Comparison of ENCODE assay signal across 8 cellular contexts in genomic region chr3:95705786-95706418, GRCh38.
DNase-seq lines count a peak whose midpoint lies in the region; ATAC-seq and TF ChIP-seq lines count a peak whose summit lies in the region.

No MANE protein-coding gene starts in this region.

- CTCF ChIA-PET in activated naive CD4-positive, alpha-beta T cell treated with anti-CD3 and anti-CD28 coated beads for 36 hours (lab: Charles Lee) = no interaction called here
- CTCF ChIA-PET in activated CD4-positive, alpha-beta T cell treated with anti-CD3 and anti-CD28 coated beads, Interleukin-2, amount 10 ng/mL, durations not matched to agents 7 days and 5 days (lab: Charles Lee) = no interaction called here

- intact Hi-C loops in activated naive CD4-positive, alpha-beta T cell treated with anti-CD3 and anti-CD28 coated beads for 36 hours (cut with micrococcal nuclease) = no loop called here
- intact Hi-C loops in dorsolateral prefrontal cortex (cut with DNase I) = no loop called here

- ATAC-seq in HG03432 (IDR thresholded peaks at IDR 0.05; ENCODE audit: unreplicated experiment) = peak; percentile 85
- no peak for ATAC-seq in stimulated activated naive CD8-positive, alpha-beta T cell treated with anti-CD3 and anti-CD28 coated beads, Interleukin-15, Interleukin-2, amounts not matched to agents 100 U/mL and 50 U/mL, for 24 hours

- peak overlapping the region in 4 of 59 donors; percentile 19 to 34 (median 24) for H3K4me3 ChIP-seq in dorsolateral prefrontal cortex

- H3K36me3 Mint-ChIP-seq in activated naive CD4-positive, alpha-beta T cell treated with anti-CD3 and anti-CD28 coated beads, Interleukin-2, amount 50 U/mL, for 24 hours = no peaks in the 10 kb centered on the region
- no peaks in the 10 kb centered on the region for H3K36me3 Mint-ChIP-seq in activated naive CD4-positive, alpha-beta T cell treated with anti-CD3 and anti-CD28 coated beads for 36 hours (ENCODE audit: low read depth)
- H3K36me3 Mint-ChIP-seq in activated CD4-positive, alpha-beta T cell treated with anti-CD3 and anti-CD28 coated beads, Interleukin-2, amount 10 ng/mL, durations not matched to agents 7 days and 5 days (ENCODE audit: low read depth) = no peaks in the 10 kb centered on the region
- H3K36me3 Mint-ChIP-seq in chondrocyte (ENCODE audit: low read depth) = no peaks in the 10 kb centered on the region

- no peak for TF ChIP-seq CTCF in chondrocyte (IDR thresholded peaks at IDR 0.05)
- TF ChIP-seq CTCF in dorsolateral prefrontal cortex (IDR thresholded peaks at IDR 0.05 in 54 of 56, conservative IDR thresholded peaks at IDR 0.05 in 2 of 56; ENCODE audit: low read depth in 1 of 56, partially characterized antibody in 56 of 56) = no peak

- peak overlapping the region; percentile 46 for H3K27ac Mint-ChIP-seq in activated naive CD4-positive, alpha-beta T cell treated with anti-CD3 and anti-CD28 coated beads, Interleukin-2, amount 50 U/mL, for 24 hours
- no peak overlapping the region for H3K27ac Mint-ChIP-seq in activated naive CD4-positive, alpha-beta T cell treated with anti-CD3 and anti-CD28 coated beads for 36 hours
- peak overlapping the region; percentile 32 for H3K27ac Mint-ChIP-seq in activated CD4-positive, alpha-beta T cell treated with anti-CD3 and anti-CD28 coated beads, Interleukin-2, amount 10 ng/mL, durations not matched to agents 7 days and 5 days
- no peak overlapping the region for H3K27ac Mint-ChIP-seq in chondrocyte (ENCODE audit: unreplicated experiment)

- H3K27me3 ChIP-seq in dorsolateral prefrontal cortex = peaks cover 0 to 5% (median 0%) of the 10 kb centered on the region in 45 donors

- H3K4me1 Mint-ChIP-seq in activated naive CD4-positive, alpha-beta T cell treated with anti-CD3 and anti-CD28 coated beads, Interleukin-2, amount 50 U/mL, for 24 hours = peaks cover 9% of the 10 kb centered on the region
- peaks cover 2% of the 10 kb centered on the region for H3K4me1 Mint-ChIP-seq in activated naive CD4-positive, alpha-beta T cell treated with anti-CD3 and anti-CD28 coated beads for 36 hours (ENCODE audit: low read depth)
- H3K4me1 Mint-ChIP-seq in activated CD4-positive, alpha-beta T cell treated with anti-CD3 and anti-CD28 coated beads, Interleukin-2, amount 10 ng/mL, durations not matched to agents 7 days and 5 days = peaks cover 3% of the 10 kb centered on the region
- no peaks in the 10 kb centered on the region for H3K4me1 Mint-ChIP-seq in chondrocyte (ENCODE audit: low read depth)

- no peak overlapping the region for H3K27ac ChIP-seq in dorsolateral prefrontal cortex

- peaks cover 14% of the 10 kb centered on the region for H3K9me3 Mint-ChIP-seq in activated naive CD4-positive, alpha-beta T cell treated with anti-CD3 and anti-CD28 coated beads, Interleukin-2, amount 50 U/mL, for 24 hours
- peaks cover 17% of the 10 kb centered on the region for H3K9me3 Mint-ChIP-seq in activated naive CD4-positive, alpha-beta T cell treated with anti-CD3 and anti-CD28 coated beads for 36 hours
- H3K9me3 Mint-ChIP-seq in activated CD4-positive, alpha-beta T cell treated with anti-CD3 and anti-CD28 coated beads, Interleukin-2, amount 10 ng/mL, durations not matched to agents 7 days and 5 days = peaks cover 4% of the 10 kb centered on the region
- H3K9me3 Mint-ChIP-seq in chondrocyte (ENCODE audit: low read depth) = peaks cover 12% of the 10 kb centered on the region

- POLR2A ChIA-PET in activated CD4-positive, alpha-beta T cell treated with anti-CD3 and anti-CD28 coated beads, Interleukin-2, amount 10 ng/mL, durations not matched to agents 7 days and 5 days (lab: Charles Lee) = no interaction called here

- DNase-seq in activated naive CD4-positive, alpha-beta T cell treated with anti-CD3 and anti-CD28 coated beads for 36 hours = no peak
- DNase-seq in activated CD4-positive, alpha-beta T cell treated with anti-CD3 and anti-CD28 coated beads, Interleukin-2, amount 10 ng/mL, durations not matched to agents 7 days and 5 days = peak; percentile 11
- peak; percentile 5 for DNase-seq in stimulated activated naive CD8-positive, alpha-beta T cell treated with anti-CD3 and anti-CD28 coated beads, Interleukin-15, Interleukin-2, amounts not matched to agents 100 U/mL and 50 U/mL, for 24 hours
- DNase-seq in chondrocyte (ENCODE audit: low spot score) (no peak), dorsolateral prefrontal cortex (no peak), NCI-H510A (lab: John Stamatoyannopoulos, UW) (no peak)

- H3K27me3 Mint-ChIP-seq in activated naive CD4-positive, alpha-beta T cell treated with anti-CD3 and anti-CD28 coated beads, Interleukin-2, amount 50 U/mL, for 24 hours = no peaks in the 10 kb centered on the region
- no peaks in the 10 kb centered on the region for H3K27me3 Mint-ChIP-seq in activated naive CD4-positive, alpha-beta T cell treated with anti-CD3 and anti-CD28 coated beads for 36 hours (ENCODE audit: low read depth)
- no peaks in the 10 kb centered on the region for H3K27me3 Mint-ChIP-seq in activated CD4-positive, alpha-beta T cell treated with anti-CD3 and anti-CD28 coated beads, Interleukin-2, amount 10 ng/mL, durations not matched to agents 7 days and 5 days
- H3K27me3 Mint-ChIP-seq in chondrocyte (ENCODE audit: low read depth) = peaks cover 2% of the 10 kb centered on the region

- peak overlapping the region; percentile 48 for H3K4me3 Mint-ChIP-seq in activated naive CD4-positive, alpha-beta T cell treated with anti-CD3 and anti-CD28 coated beads, Interleukin-2, amount 50 U/mL, for 24 hours
- H3K4me3 Mint-ChIP-seq in activated naive CD4-positive, alpha-beta T cell treated with anti-CD3 and anti-CD28 coated beads for 36 hours = no peak overlapping the region
- peak overlapping the region; percentile 9 for H3K4me3 Mint-ChIP-seq in activated CD4-positive, alpha-beta T cell treated with anti-CD3 and anti-CD28 coated beads, Interleukin-2, amount 10 ng/mL, durations not matched to agents 7 days and 5 days
- H3K4me3 Mint-ChIP-seq in chondrocyte (ENCODE audit: unreplicated experiment) = no peak overlapping the region

Comparison
In these comparisons a context has a peak if more than half of its experiments do, and no peak if none do; other contexts are left out.
1. H3K27ac Mint-ChIP-seq: peak in activated naive CD4-positive, alpha-beta T cell treated with anti-CD3 and anti-CD28 coated beads, Interleukin-2, amount 50 U/mL, for 24 hours (single experiment) and activated CD4-positive, alpha-beta T cell treated with anti-CD3 and anti-CD28 coated beads, Interleukin-2, amount 10 ng/mL, durations not matched to agents 7 days and 5 days (single experiment); none in activated naive CD4-positive, alpha-beta T cell treated with anti-CD3 and anti-CD28 coated beads for 36 hours (single experiment) and chondrocyte (single experiment).
2. H3K4me3 Mint-ChIP-seq: peak in activated naive CD4-positive, alpha-beta T cell treated with anti-CD3 and anti-CD28 coated beads, Interleukin-2, amount 50 U/mL, for 24 hours (single experiment) and activated CD4-positive, alpha-beta T cell treated with anti-CD3 and anti-CD28 coated beads, Interleukin-2, amount 10 ng/mL, durations not matched to agents 7 days and 5 days (single experiment); none in activated naive CD4-positive, alpha-beta T cell treated with anti-CD3 and anti-CD28 coated beads for 36 hours (single experiment) and chondrocyte (single experiment).
3. DNase-seq: peak in activated CD4-positive, alpha-beta T cell treated with anti-CD3 and anti-CD28 coated beads, Interleukin-2, amount 10 ng/mL, durations not matched to agents 7 days and 5 days (single experiment) and stimulated activated naive CD8-positive, alpha-beta T cell treated with anti-CD3 and anti-CD28 coated beads, Interleukin-15, Interleukin-2, amounts not matched to agents 100 U/mL and 50 U/mL, for 24 hours (single experiment); none in activated naive CD4-positive, alpha-beta T cell treated with anti-CD3 and anti-CD28 coated beads for 36 hours (single experiment), chondrocyte (single experiment), dorsolateral prefrontal cortex (0 of 10) and NCI-H510A (single experiment).